ENCODE assay signal across 15 cellular contexts in the genomic region with DNA sequence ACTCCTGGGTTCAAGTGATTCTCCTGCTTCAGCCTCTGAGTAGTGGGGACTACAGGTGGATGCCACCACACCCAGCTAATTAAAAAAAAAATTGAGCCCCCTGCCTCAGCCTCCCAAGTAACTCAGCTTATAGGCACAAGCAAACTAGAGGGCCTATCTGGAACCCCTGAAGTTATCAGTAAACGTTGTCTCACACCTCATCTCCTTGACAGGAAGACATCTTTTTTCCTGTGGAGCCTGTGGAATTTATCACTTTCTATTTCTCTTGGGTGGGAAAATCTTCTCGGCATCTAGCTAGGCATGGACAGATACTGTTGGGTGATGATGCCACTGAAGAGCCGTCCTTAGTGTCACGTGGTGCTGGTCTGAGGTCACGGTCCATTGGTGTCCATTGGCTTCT.
DNase-seq lines count a peak whose midpoint lies in the region; ATAC-seq and TF ChIP-seq lines count a peak whose summit lies in the region.
"Had no signal": no experiment of that assay in that cellular context is flagged by ENCODE, and none has a peak within 500 bp of the region (broad histone marks: within the 10 kb centered on the region; RNA-seq: fewer than 3 reads in every experiment).

No MANE protein-coding gene starts in this region.

- WGBS in mammary epithelial cell (ENCODE audit: low coverage, missing lambda C conversion rate): 89% methylated on average over 5 of the region's 5 CpGs
- WGBS in GM23248 (ENCODE audit: low coverage in 1 of 2, low lambda C conversion rate in 2 of 2, missing lambda C conversion rate in 2 of 2), 2 experiments: 78 to 83% methylated on average over 5 of the region's 5 CpGs
- WGBS in mesendoderm (ENCODE audit: extremely low coverage, insufficient coverage, low lambda C conversion rate): no CpG with 5 or more reads among the region's 5 CpGs

- no peaks in the 10 kb centered on the region for H3K9me3 ChIP-seq in breast epithelium
- no peaks in the 10 kb centered on the region for H3K9me3 ChIP-seq in mammary epithelial cell (replicated peaks; ENCODE audit: insufficient read depth, low read length)
- H3K9me3 ChIP-seq in GM23248 (ENCODE audit: low read depth): no peaks in the 10 kb centered on the region
- H3K9me3 ChIP-seq: HAP-1 had no signal

- no peak overlapping the region for H4K8ac ChIP-seq in mesendoderm (ENCODE audit: low read depth, low read length)

- TF ChIP-seq CTCF in breast epithelium (IDR thresholded peaks at IDR 0.05) (no peak), mammary epithelial cell (conservative IDR thresholded peaks at IDR 0.05 in 1 of 2, IDR thresholded peaks at IDR 0.05 in 1 of 2; ENCODE audit: extremely low read depth in 1 of 2, insufficient read depth in 1 of 2, low read depth in 1 of 2, low read length in 2 of 2) (no peak)

- no peak overlapping the region for H4K5ac ChIP-seq in mesendoderm (ENCODE audit: low read length)

- H2BK15ac ChIP-seq in mesendoderm (replicated peaks; ENCODE audit: low read depth): no peak overlapping the region

- H3K9me3 Mint-ChIP-seq in activated T-helper 1 cell treated with anti-CD3 and anti-CD28 coated beads, Interleukin-12 subunit alpha, Interleukin-12 subunit beta, Interleukin-2, Interleukin-4 antibody, amounts not matched to agents 30 ng/mL and 10 ng/mL and 1 ng/mL, durations not matched to agents 14 hours and 24 hours and 36 hours: no peaks in the 10 kb centered on the region

- H3K9me2 ChIP-seq in GM23248 (ENCODE audit: insufficient read depth): no peaks in the 10 kb centered on the region

- H3K4me2 ChIP-seq in mammary epithelial cell (ENCODE audit: insufficient read depth, low read depth, low read length) (no peak overlapping the region), GM23248 (ENCODE audit: unreplicated experiment) (no peak overlapping the region), mesendoderm (ENCODE audit: low read length) (no peak overlapping the region)

- H3K4ac ChIP-seq in mesendoderm (ENCODE audit: low read depth, low read length): peak overlapping the region; percentile 66

- in situ Hi-C loops in mammary epithelial cell (cut with MboI; ENCODE audit: low sequenced_read_pairs in 2 of 2) (no loop called here), GM23248 (cut with MboI) (no loop called here)

- intact Hi-C loops in breast epithelium (cut with DNase I; ENCODE audit: low total_unique reads) (no loop called here), mammary epithelial cell (cut with micrococcal nuclease) (no loop called here)
- intact Hi-C loops in activated T-helper 1 cell treated with anti-CD3 and anti-CD28 coated beads, Interleukin-12 subunit alpha, Interleukin-12 subunit beta, Interleukin-2, Interleukin-4 antibody, amounts not matched to agents 30 ng/mL and 10 ng/mL and 1 ng/mL, durations not matched to agents 14 hours and 24 hours and 36 hours (cut with micrococcal nuclease): no loop called here

- H3K36me3 Mint-ChIP-seq in activated T-helper 1 cell treated with anti-CD3 and anti-CD28 coated beads, Interleukin-12 subunit alpha, Interleukin-12 subunit beta, Interleukin-2, Interleukin-4 antibody, amounts not matched to agents 30 ng/mL and 10 ng/mL and 1 ng/mL, durations not matched to agents 14 hours and 24 hours and 36 hours (ENCODE audit: low read depth): no peaks in the 10 kb centered on the region
- H3K36me3 Mint-ChIP-seq: CD4-positive, CD25-positive, alpha-beta regulatory T cell; CD8-positive, alpha-beta memory T cell had no signal

- peaks cover 0 to 19% of the 10 kb centered on the region in 2 donors for H3K4me1 ChIP-seq in breast epithelium
- H3K4me1 ChIP-seq in mammary epithelial cell (ENCODE audit: insufficient read depth, low read length): peaks cover 41% of the 10 kb centered on the region
- H3K4me1 ChIP-seq in GM23248 (ENCODE audit: insufficient read depth): peaks cover 67% of the 10 kb centered on the region
- peaks cover 12% of the 10 kb centered on the region for H3K4me1 ChIP-seq in mesendoderm (ENCODE audit: control insufficient read depth, low read depth, low read length)

- CTCF ChIA-PET in mammary epithelial cell (lab: Charles Lee; ENCODE audit: low non-redundant PET): no interaction called here

- no peak overlapping the region for H3K56ac ChIP-seq in mesendoderm (ENCODE audit: low read length)

- no TSS peak for BruUV-seq in mammary epithelial cell (replicated peaks; lab: Mats Ljungman, UMichigan)

- H3K27ac ChIP-seq in breast epithelium (peak overlapping the region; percentile 44 to 81), mammary epithelial cell (ENCODE audit: insufficient read depth, low read depth, low read length) (no peak overlapping the region), GM23248 (peak overlapping the region; percentile 86), mesendoderm (ENCODE audit: low read depth, low read length) (no peak overlapping the region)
- H3K27ac ChIP-seq: BLaER1 treated with 17β-estradiol and CSF1 and Interleukin-3, amounts not matched to agents 10 nM and 100 nM had no signal

- H3K79me2 ChIP-seq in mammary epithelial cell (ENCODE audit: insufficient read depth, low read length) (peaks cover 73% of the 10 kb centered on the region), GM23248 (ENCODE audit: insufficient read depth) (peaks cover 52% of the 10 kb centered on the region), mesendoderm (ENCODE audit: control insufficient read depth, insufficient read depth, low read length) (peaks cover 2% of the 10 kb centered on the region)

- peaks cover 6% of the 10 kb centered on the region for H3K79me1 ChIP-seq in mesendoderm (ENCODE audit: low read length)

- no peak overlapping the region for H2AK5ac ChIP-seq in mesendoderm (ENCODE audit: low read length)

- H2BK120ac ChIP-seq in mesendoderm (ENCODE audit: low read depth, low read length): no peak overlapping the region

- ATAC-seq in HG03469 (IDR thresholded peaks at IDR 0.05; ENCODE audit: unreplicated experiment): no peak
- ATAC-seq: K562 had no signal

- H3K27me3 ChIP-seq in breast epithelium (no peaks in the 10 kb centered on the region), mammary epithelial cell (ENCODE audit: insufficient read depth, low read length) (no peaks in the 10 kb centered on the region), GM23248 (replicated peaks; ENCODE audit: insufficient read depth) (no peaks in the 10 kb centered on the region), mesendoderm (ENCODE audit: insufficient read depth, low read length, poor library complexity) (no peaks in the 10 kb centered on the region)

- no peak overlapping the region for H3K18ac ChIP-seq in mesendoderm (ENCODE audit: low read length)

- dilution Hi-C loops in mammary epithelial cell (cut with HindIII; ENCODE audit: low sequenced_read_pairs): no loop called here

- no peak overlapping the region for H2BK5ac ChIP-seq in mesendoderm (ENCODE audit: low read length)

- no peak overlapping the region for H3K4me3 ChIP-seq in breast epithelium
- no peak overlapping the region for H3K4me3 ChIP-seq in mammary epithelial cell (replicated peaks in 1 of 3; ENCODE audit: insufficient read depth in 1 of 3, low read depth in 2 of 3, low read length in 3 of 3)
- no peak overlapping the region for H3K4me3 ChIP-seq in GM23248
- H3K4me3 ChIP-seq in mesendoderm (ENCODE audit: low read length): no peak overlapping the region
- H3K4me3 ChIP-seq: BLaER1 treated with 17β-estradiol and CSF1 and Interleukin-3, amounts not matched to agents 10 nM and 100 nM; HAP-1; K562 had no signal

- no peak overlapping the region for H3K4me3 Mint-ChIP-seq in activated T-helper 1 cell treated with anti-CD3 and anti-CD28 coated beads, Interleukin-12 subunit alpha, Interleukin-12 subunit beta, Interleukin-2, Interleukin-4 antibody, amounts not matched to agents 30 ng/mL and 10 ng/mL and 1 ng/mL, durations not matched to agents 14 hours and 24 hours and 36 hours
- H3K4me3 Mint-ChIP-seq: B cell; CD4-positive, CD25-positive, alpha-beta regulatory T cell; CD8-positive, alpha-beta memory T cell had no signal

- no peak for TF ChIP-seq POLR2A in breast epithelium (IDR thresholded peaks at IDR 0.05)

- H4K20me1 ChIP-seq in mammary epithelial cell (ENCODE audit: insufficient read depth, low read length): no peaks in the 10 kb centered on the region
- no peaks in the 10 kb centered on the region for H4K20me1 ChIP-seq in GM23248 (ENCODE audit: insufficient read depth)
- H4K20me1 ChIP-seq: BLaER1 treated with 17β-estradiol and CSF1 and Interleukin-3, amounts not matched to agents 10 nM and 100 nM had no signal

- H3K4me1 Mint-ChIP-seq in activated T-helper 1 cell treated with anti-CD3 and anti-CD28 coated beads, Interleukin-12 subunit alpha, Interleukin-12 subunit beta, Interleukin-2, Interleukin-4 antibody, amounts not matched to agents 30 ng/mL and 10 ng/mL and 1 ng/mL, durations not matched to agents 14 hours and 24 hours and 36 hours (ENCODE audit: low read depth): no peaks in the 10 kb centered on the region
- H3K4me1 Mint-ChIP-seq: B cell; CD4-positive, CD25-positive, alpha-beta regulatory T cell; CD8-positive, alpha-beta memory T cell had no signal

- peaks cover 5% of the 10 kb centered on the region for H3K27me3 Mint-ChIP-seq in activated T-helper 1 cell treated with anti-CD3 and anti-CD28 coated beads, Interleukin-12 subunit alpha, Interleukin-12 subunit beta, Interleukin-2, Interleukin-4 antibody, amounts not matched to agents 30 ng/mL and 10 ng/mL and 1 ng/mL, durations not matched to agents 14 hours and 24 hours and 36 hours (ENCODE audit: insufficient read depth)

- H3K27ac Mint-ChIP-seq in activated T-helper 1 cell treated with anti-CD3 and anti-CD28 coated beads, Interleukin-12 subunit alpha, Interleukin-12 subunit beta, Interleukin-2, Interleukin-4 antibody, amounts not matched to agents 30 ng/mL and 10 ng/mL and 1 ng/mL, durations not matched to agents 14 hours and 24 hours and 36 hours: no peak overlapping the region
- H3K27ac Mint-ChIP-seq: B cell; CD4-positive, CD25-positive, alpha-beta regulatory T cell had no signal

- H3F3A ChIP-seq in GM23248 (ENCODE audit: insufficient read depth): peaks cover 79% of the 10 kb centered on the region

- H3K9ac ChIP-seq in mammary epithelial cell (ENCODE audit: insufficient read depth, low read length) (no peak overlapping the region), GM23248 (peak overlapping the region; percentile 43), mesendoderm (ENCODE audit: low read length) (no peak overlapping the region)
- H3K9ac ChIP-seq: BLaER1 treated with 17β-estradiol and CSF1 and Interleukin-3, amounts not matched to agents 10 nM and 100 nM had no signal

- no peak overlapping the region for H3K23ac ChIP-seq in mesendoderm (ENCODE audit: low read length)

- no peak for DNase-seq in breast epithelium (ENCODE audit: low spot score in 2 of 2)
- no peak for DNase-seq in mammary epithelial cell
- DNase-seq in GM23248: no peak
- peak; percentile 90 for DNase-seq in mesendoderm
- DNase-seq in NOMO-1 treated with dmso at 0.1 percent for 144 hours (lab: John Stamatoyannopoulos, UW; ENCODE audit: unreplicated experiment): no peak
- no peak for DNase-seq in activated T-helper 1 cell treated with anti-CD3 and anti-CD28 coated beads, Interleukin-12 subunit alpha, Interleukin-12 subunit beta, Interleukin-2, Interleukin-4 antibody, amounts not matched to agents 30 ng/mL and 10 ng/mL and 1 ng/mL, durations not matched to agents 14 hours and 24 hours and 36 hours (ENCODE audit: low spot score)
- DNase-seq: 8988T; CD4-positive, CD25-positive, alpha-beta regulatory T cell; CD8-positive, alpha-beta memory T cell; COR-L47 had no signal

- H3K36me3 ChIP-seq in breast epithelium (no peaks in the 10 kb centered on the region), mammary epithelial cell (ENCODE audit: insufficient read depth, low read length) (no peaks in the 10 kb centered on the region), GM23248 (ENCODE audit: low read depth) (no peaks in the 10 kb centered on the region), mesendoderm (ENCODE audit: control insufficient read depth, insufficient read depth, low read length) (no peaks in the 10 kb centered on the region)
- H3K36me3 ChIP-seq: HAP-1 had no signal

- no peak overlapping the region for H2AFZ ChIP-seq in mammary epithelial cell (ENCODE audit: low read depth, low read length)
- no peak overlapping the region for H2AFZ ChIP-seq in GM23248

Comparison
In these comparisons a context has a peak if more than half of its experiments do, and no peak if none do; other contexts are left out.
1. H3K27ac ChIP-seq: peak in breast epithelium (2 of 2) and GM23248 (single experiment); none in mammary epithelial cell (single experiment) and mesendoderm (single experiment).